Comparison of ENCODE assay signal across 13 cellular contexts in genomic region chrX:20144491-20144890, GRCh38. TPM values are rescaled to one million over a fixed set of nuclear protein-coding genes. Genes with fewer than 3 reads are reported as not detected.
DNase-seq lines count a peak whose midpoint lies in the region; ATAC-seq and TF ChIP-seq lines count a peak whose summit lies in the region.
"Had no signal": no experiment of that assay in that cellular context is flagged by ENCODE, and none has a peak within 500 bp of the region (broad histone marks: within the 10 kb centered on the region; RNA-seq: fewer than 3 reads in every experiment).

No MANE protein-coding gene starts in this region.

- no peak for DNase-seq in activated naive CD4-positive, alpha-beta T cell treated with Interleukin-2 at 50 U/mL for 16 hours
- DNase-seq in LHCN-M2 (ENCODE audit: low read depth) (peak; percentile 68), astrocyte of the spinal cord (ENCODE audit: low read depth, low spot score) (peak; percentile 31), non-pigmented ciliary epithelial cell (ENCODE audit: low read depth) (peak; percentile 15), left cardiac atrium (no peak)
- DNase-seq: activated CD4-positive, CD25-positive, alpha-beta regulatory T cell; NCI-H510A treated with DMSO at 0.1 percent for 48 hours; ovary; stimulated activated CD4-positive, alpha-beta T cell treated with anti-CD3 and anti-CD28 coated beads, Interleukin-15, amount 100 ng/mL, for 24 hours had no signal

- in situ Hi-C loops in astrocyte of the spinal cord (cut with HindIII; ENCODE audit: low sequenced_read_pairs), result no loop called here

- peaks cover 2% of the 10 kb centered on the region for H3K36me3 Mint-ChIP-seq in activated naive CD4-positive, alpha-beta T cell treated with anti-CD3 and anti-CD28 coated beads, Interleukin-2, amount 50 U/mL, for 24 hours

- no peak overlapping the region for H3K4me3 ChIP-seq in astrocyte of the spinal cord (ENCODE audit: low read depth, low read length)
- H3K4me3 ChIP-seq: BLaER1, ovary had no signal

- peak overlapping the region; percentile 12 for H3K27ac Mint-ChIP-seq in activated naive CD4-positive, alpha-beta T cell treated with anti-CD3 and anti-CD28 coated beads, Interleukin-2, amount 50 U/mL, for 24 hours

- H3K27me3 Mint-ChIP-seq in activated naive CD4-positive, alpha-beta T cell treated with anti-CD3 and anti-CD28 coated beads, Interleukin-2, amount 50 U/mL, for 24 hours, result no peaks in the 10 kb centered on the region

- intact Hi-C loops in left cardiac atrium (cut with DNase I), result loop anchor here in 1 of 2 donors (10.0 kb wide), 1 partner anchor 120 kb away; the partner anchor contains the start of gene RPS6KA3

- H3K4me3 Mint-ChIP-seq in activated naive CD4-positive, alpha-beta T cell treated with anti-CD3 and anti-CD28 coated beads, Interleukin-2, amount 50 U/mL, for 24 hours, result no peak overlapping the region

- TF ChIP-seq CTCF in astrocyte of the spinal cord (IDR thresholded peaks at IDR 0.05; ENCODE audit: low read depth, low read length), result no peak

- ATAC-seq in GM18511 (IDR thresholded peaks at IDR 0.05; ENCODE audit: unreplicated experiment) (no peak), GM18858 (IDR thresholded peaks at IDR 0.05; ENCODE audit: unreplicated experiment) (no peak), left cardiac atrium (no peak)

- no peaks in the 10 kb centered on the region for H3K9me3 Mint-ChIP-seq in activated naive CD4-positive, alpha-beta T cell treated with anti-CD3 and anti-CD28 coated beads, Interleukin-2, amount 50 U/mL, for 24 hours

- peaks cover 24% of the 10 kb centered on the region for H3K4me1 Mint-ChIP-seq in activated naive CD4-positive, alpha-beta T cell treated with anti-CD3 and anti-CD28 coated beads, Interleukin-2, amount 50 U/mL, for 24 hours

RNA-seq across cellular contexts. Expression of gene EIF1AX, which starts 2.9 kb away (rescaled TPM):
- total RNA-seq in LHCN-M2 (2014; rRNA removed) (53.4 TPM in 2 replicates), left cardiac atrium (10 to 100 TPM; 53.2 to 88.5 TPM)
- polyA plus RNA-seq in LHCN-M2 (2012), result 43.5 TPM

RNA-seq across cellular contexts. Expression of gene MAP7D2, which starts 27.8 kb away (rescaled TPM):
- total RNA-seq in LHCN-M2 (2014; rRNA removed), result 0.23 TPM in 1 of 2 replicates, not detected in the other
- 0.01 TPM for polyA plus RNA-seq in LHCN-M2 (2012)
- total RNA-seq in left cardiac atrium, result under 1 TPM; 0.50 to 0.60 TPM

Comparison
In these comparisons a context has a peak if more than half of its experiments do, and no peak if none do; other contexts are left out.
1. DNase-seq: peak in LHCN-M2 (single experiment), astrocyte of the spinal cord (single experiment) and non-pigmented ciliary epithelial cell (single experiment); none in activated naive CD4-positive, alpha-beta T cell treated with Interleukin-2 at 50 U/mL for 16 hours (single experiment) and left cardiac atrium (single experiment).